Comparison of ENCODE assay signal across 28 cellular contexts in the genomic region with DNA sequence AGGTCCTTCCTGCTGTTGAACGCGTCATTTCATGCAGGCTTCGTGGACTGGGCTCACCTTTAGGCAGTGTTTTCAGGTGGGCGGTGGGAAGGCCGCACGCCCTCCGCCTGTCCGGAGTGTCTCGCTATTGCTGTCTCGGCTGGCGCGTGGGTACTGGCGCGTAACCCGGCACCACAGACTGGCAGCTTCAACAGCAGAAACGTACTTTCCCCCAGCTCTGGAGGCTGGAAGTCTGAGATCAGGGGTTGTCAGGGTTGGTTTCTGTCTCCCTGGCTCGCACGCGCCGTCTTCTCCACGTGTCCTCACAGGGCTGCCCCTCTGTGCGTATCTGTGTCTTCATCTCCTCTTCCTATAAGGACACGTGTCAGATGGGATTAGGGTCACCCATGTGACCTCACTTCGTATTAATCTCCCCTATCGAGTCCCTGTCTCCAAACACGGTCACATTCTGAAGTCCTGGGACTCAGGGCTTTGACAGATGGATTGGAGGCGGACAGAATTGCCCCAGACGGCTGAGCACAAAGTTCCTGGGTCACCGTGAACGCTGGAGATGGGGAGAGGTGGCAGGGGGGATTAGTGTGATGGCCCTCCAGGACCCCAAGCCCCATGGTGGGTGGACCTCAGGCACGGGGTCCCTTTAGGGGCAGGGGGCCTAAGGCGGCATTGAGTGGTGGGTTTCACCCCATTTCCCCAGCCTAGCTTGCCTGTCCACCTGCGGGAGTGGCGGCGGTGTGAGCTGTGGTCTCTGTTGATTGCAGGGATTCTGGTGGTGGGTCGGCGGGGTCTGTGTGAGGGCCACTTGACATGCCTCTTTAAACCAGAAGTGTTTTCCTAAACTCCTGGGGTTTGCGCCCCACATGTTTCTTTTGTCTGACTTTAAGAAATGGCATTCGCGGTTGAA.
"Had no signal": no experiment of that assay in that cellular context is flagged by ENCODE, and none has a peak within 500 bp of the region (broad histone marks: within the 10 kb centered on the region; RNA-seq: fewer than 3 reads in every experiment).

No MANE protein-coding gene starts in this region.

- DNase-seq: activated B cell treated with CpG ODN at 0.5 μM for 24 hours; activated CD4-positive, alpha-beta T cell treated with anti-CD3 and anti-CD28 coated beads for 4 hours; activated CD4-positive, alpha-beta T cell treated with anti-CD3 and anti-CD28 coated beads, Interleukin-2, amount 50 U/mL, for 48 hours; activated CD8-positive, alpha-beta memory T cell treated with anti-CD3 and anti-CD28 coated beads for 24 hours; anterior cingulate cortex; dermis blood vessel endothelial cell; effector CD4-positive, alpha-beta T cell; foreskin keratinocyte; heart right ventricle; kidney glomerular epithelial cell; lower lobe of right lung; mesenchymal stem cell; naive thymus-derived CD8-positive, alpha-beta T cell; right lobe of liver; stimulated activated CD4-positive, alpha-beta T cell treated with anti-CD3 and anti-CD28 coated beads, Interleukin-4, amount 100 ng/mL, for 24 hours; T-helper 17 cell had no signal

- H3K9me3 ChIP-seq: esophagus muscularis mucosa, lower lobe of right lung, right lobe of liver, thoracic aorta, upper lobe of left lung had no signal

- H3K27me3 ChIP-seq: foreskin keratinocyte, right lobe of liver, upper lobe of left lung had no signal

- H3K4me3 ChIP-seq: esophagus muscularis mucosa, heart right ventricle, lower lobe of right lung, right lobe of liver, skin epidermis, thoracic aorta, upper lobe of left lung had no signal

- H3K4me1 ChIP-seq: foreskin keratinocyte, lower lobe of right lung, right lobe of liver, upper lobe of left lung had no signal

- H3K27ac Mint-ChIP-seq: activated B cell treated with CpG ODN at 0.5 μM for 24 hours; activated naive CD4-positive, alpha-beta T cell treated with anti-CD3 and anti-CD28 coated beads, Interleukin-2, amount 50 U/mL, for 24 hours; naive thymus-derived CD8-positive, alpha-beta T cell; progenitor cell of endocrine pancreas; stimulated activated effector memory CD8-positive, alpha-beta T cell treated with anti-CD3 and anti-CD28 coated beads, Interleukin-12 subunit alpha, Interleukin-12 subunit beta, amount 100 ng/mL, for 72 hours; stimulated activated naive CD8-positive, alpha-beta T cell treated with anti-CD3 and anti-CD28 coated beads, Interleukin-15, Interleukin-2, amounts not matched to agents 100 ng/mL and 50 ng/mL, for 24 hours; T-helper 17 cell had no signal

- H3K4me1 Mint-ChIP-seq: activated naive CD4-positive, alpha-beta T cell treated with anti-CD3 and anti-CD28 coated beads, Interleukin-2, amount 50 U/mL, for 24 hours had no signal

- H3K36me3 Mint-ChIP-seq: activated naive CD4-positive, alpha-beta T cell treated with anti-CD3 and anti-CD28 coated beads, Interleukin-2, amount 50 U/mL, for 24 hours; stimulated activated effector memory CD8-positive, alpha-beta T cell treated with anti-CD3 and anti-CD28 coated beads, Interleukin-12 subunit alpha, Interleukin-12 subunit beta, amount 100 ng/mL, for 72 hours had no signal

- H3K36me3 ChIP-seq: esophagus muscularis mucosa, heart right ventricle, lower lobe of right lung, right lobe of liver, thoracic aorta, upper lobe of left lung had no signal

- H3K4me3 Mint-ChIP-seq: activated B cell treated with CpG ODN at 0.5 μM for 24 hours; activated naive CD4-positive, alpha-beta T cell treated with anti-CD3 and anti-CD28 coated beads, Interleukin-2, amount 50 U/mL, for 24 hours; central memory CD8-positive, alpha-beta T cell; naive thymus-derived CD8-positive, alpha-beta T cell; stimulated activated effector memory CD8-positive, alpha-beta T cell treated with anti-CD3 and anti-CD28 coated beads, Interleukin-12 subunit alpha, Interleukin-12 subunit beta, amount 100 ng/mL, for 72 hours; stimulated activated naive CD8-positive, alpha-beta T cell treated with anti-CD3 and anti-CD28 coated beads, Interleukin-15, Interleukin-2, amounts not matched to agents 100 ng/mL and 50 ng/mL, for 24 hours; T-helper 17 cell had no signal

- ATAC-seq: foreskin keratinocyte; heart right ventricle; left lobe of liver; lower lobe of right lung; naive thymus-derived CD8-positive, alpha-beta T cell; stimulated activated effector memory CD8-positive, alpha-beta T cell treated with anti-CD3 and anti-CD28 coated beads, Interleukin-12 subunit alpha, Interleukin-12 subunit beta, amount 100 ng/mL, for 72 hours; T-helper 17 cell had no signal

- FAIRE-seq: bronchial epithelial cell, colon had no signal

- H3K9me3 Mint-ChIP-seq: activated B cell treated with CpG ODN at 0.5 μM for 24 hours; activated naive CD4-positive, alpha-beta T cell treated with anti-CD3 and anti-CD28 coated beads, Interleukin-2, amount 50 U/mL, for 24 hours had no signal

- H3K27ac ChIP-seq: esophagus muscularis mucosa, foreskin keratinocyte, heart right ventricle, lower lobe of right lung, right lobe of liver, skin epidermis, thoracic aorta, upper lobe of left lung had no signal
